Comparison of ENCODE assay signal across 10 cellular contexts in the genomic region with DNA sequence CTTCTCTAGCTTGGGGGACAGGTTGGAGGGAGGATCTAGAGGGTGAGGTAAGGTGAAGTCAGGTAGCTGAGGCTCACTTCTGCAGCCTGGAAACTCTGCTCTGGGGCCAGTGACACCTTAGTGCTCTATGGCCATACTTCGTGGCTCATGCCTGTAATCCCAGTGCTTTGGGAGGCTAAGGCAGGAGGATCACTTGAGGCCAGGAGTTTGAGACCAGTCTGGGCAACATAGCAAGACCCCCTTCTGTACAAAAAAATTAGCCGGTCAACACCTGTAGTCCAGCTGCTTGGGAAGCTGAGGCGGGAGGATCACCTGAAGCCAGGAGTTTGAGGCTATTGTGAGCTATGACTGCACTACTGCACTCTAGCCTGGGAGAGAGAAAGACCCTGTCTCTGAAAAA. TPM values are rescaled to one million over a fixed set of nuclear protein-coding genes. Genes with fewer than 3 reads are reported as not detected.
A peak's percentile ranks its signal among the peaks of the same experiment; 100 is the strongest.
DNase-seq lines count a peak whose midpoint lies in the region; ATAC-seq and TF ChIP-seq lines count a peak whose summit lies in the region.
"Had no signal": no experiment of that assay in that cellular context is flagged by ENCODE, and none has a peak within 500 bp of the region (broad histone marks: within the 10 kb centered on the region; RNA-seq: fewer than 3 reads in every experiment).

No MANE protein-coding gene starts in this region.

- no peak overlapping the region for H3K4me3 Mint-ChIP-seq in nephron progenitor cell

- ATAC-seq in GM21576 (IDR thresholded peaks at IDR 0.05; ENCODE audit: unreplicated experiment) (no peak), left lobe of liver (no peak)

- H3K27ac ChIP-seq in 22Rv1 (peak overlapping the region; percentile 89), KMS-11 (no peak overlapping the region; the same call in 1 of the 2 replicates), coronary artery (peak overlapping the region; percentile 93 to 99)

- peaks cover 13% of the 10 kb centered on the region for H3K36me3 Mint-ChIP-seq in nephron progenitor cell (ENCODE audit: low read depth)

- H3K27me3 ChIP-seq in KMS-11 (ENCODE audit: insufficient read depth, low read depth): no peaks in the 10 kb centered on the region

- H3K4me1 Mint-ChIP-seq in nephron progenitor cell: peaks cover 65% of the 10 kb centered on the region

- TF ChIP-seq CTCF in 22Rv1 (IDR thresholded peaks at IDR 0.05) (no peak), KMS-11 (conservative IDR thresholded peaks at IDR 0.05; ENCODE audit: low read depth, low read length) (no peak), coronary artery (IDR thresholded peaks at IDR 0.05) (no peak), nephron progenitor cell (IDR thresholded peaks at IDR 0.05) (no peak)

- peak overlapping the region; percentile 44 for H3K27ac Mint-ChIP-seq in nephron progenitor cell

- H4K20me1 ChIP-seq in KMS-11 (ENCODE audit: insufficient read depth): no peaks in the 10 kb centered on the region

- peaks cover 92% of the 10 kb centered on the region for H3K79me2 ChIP-seq in KMS-11 (ENCODE audit: insufficient read depth, low read depth)

- peaks cover 91% of the 10 kb centered on the region for H3K4me1 ChIP-seq in KMS-11 (ENCODE audit: low read depth, poor library complexity, severe bottlenecking)

- H2AFZ ChIP-seq in KMS-11 (ENCODE audit: low read depth): no peak overlapping the region

- no peaks in the 10 kb centered on the region for H3K9me3 Mint-ChIP-seq in nephron progenitor cell

- no peak overlapping the region for H3K9ac ChIP-seq in KMS-11

- H3K36me3 ChIP-seq in KMS-11 (ENCODE audit: insufficient read depth): no peaks in the 10 kb centered on the region

- DNase-seq in coronary artery (ENCODE audit: low spot score) (no peak), nephron progenitor cell (no peak), NOMO-1 (lab: John Stamatoyannopoulos, UW; ENCODE audit: unreplicated experiment in 2 of 2) (no peak), left lobe of liver (ENCODE audit: low spot score) (no peak), COLO829 (ENCODE audit: low spot score) (no peak)
- DNase-seq: activated CD4-positive, alpha-beta T cell treated with anti-CD3 and anti-CD28 coated beads, Interleukin-2, amount 50 U/mL, for 4 hours; NK-92 treated with Interleukin-12 subunit alpha and Interleukin-12 subunit beta, amount 100 ng/mL, for 24 hours had no signal

- H3K4me3 ChIP-seq in KMS-11 (IDR thresholded peaks at IDR 0.05; ENCODE audit: insufficient read depth, low read depth, low read length) (no peak overlapping the region), coronary artery (peak overlapping the region; percentile 96)

- H3K27me3 Mint-ChIP-seq in nephron progenitor cell (ENCODE audit: low read depth, poor library complexity): peaks cover 8% of the 10 kb centered on the region

- H3K4me2 ChIP-seq in KMS-11: peak overlapping the region; percentile 3; the same call in 1 of the 2 replicates

RNA-seq across cellular contexts. Expression of a gene that starts 5.8 kb away (rescaled TPM):
- total RNA-seq in left lobe of liver: 120 TPM

RNA-seq across cellular contexts. Expression of a gene that starts 33.1 kb away (rescaled TPM):
- 0.88 TPM for total RNA-seq in left lobe of liver

RNA-seq across cellular contexts. Expression of a gene that starts 38.1 kb away (rescaled TPM):
- 1.1 TPM for total RNA-seq in left lobe of liver

RNA-seq across cellular contexts. Expression of a gene that starts 59.4 kb away (rescaled TPM):
- 1.7 TPM for total RNA-seq in left lobe of liver
